ENCODE assay signal across 11 cellular contexts in genomic region chr1:29868944-29869343, GRCh38.
"Had no signal": no experiment of that assay in that cellular context is flagged by ENCODE, and none has a peak within 500 bp of the region (broad histone marks: within the 10 kb centered on the region; RNA-seq: fewer than 3 reads in every experiment).

No MANE protein-coding gene starts in this region.

- H2AFZ ChIP-seq: GM23248, GM23338 had no signal

- FAIRE-seq: H1, H54 had no signal

- H3K36me3 ChIP-seq: HAP-1 had no signal

- H3K4me1 ChIP-seq: HAP-1 had no signal

- H3K27ac ChIP-seq: GM23248 had no signal

- H3K4me3 ChIP-seq: GM23248, GM23338, HAP-1 had no signal

- ATAC-seq: GM23338, HCT116 had no signal

- H3K27ac Mint-ChIP-seq: GM23338, H9, HFFc6 had no signal

- H3K9me3 ChIP-seq: HAP-1 had no signal

- DNase-seq: GM23248, GOT3, H7, H9, HCEC 1CT, HFFc6 had no signal

- H3K4me3 Mint-ChIP-seq: GM23338, H9, HFFc6 had no signal

- H3K9ac ChIP-seq: GM23248 had no signal

- H3K4me2 ChIP-seq: GM23338 had no signal
